Comparison of ENCODE assay signal across 8 cellular contexts in genomic region chrX:120244395-120244734, GRCh38. TPM values are rescaled to one million over a fixed set of nuclear protein-coding genes. Genes with fewer than 3 reads are reported as not detected.
A peak's percentile ranks its signal among the peaks of the same experiment; 100 is the strongest.
DNase-seq lines count a peak whose midpoint lies in the region; ATAC-seq, FAIRE-seq and TF ChIP-seq lines count a peak whose summit lies in the region.

No MANE protein-coding gene starts in this region.

- H3K23ac ChIP-seq in mesenchymal stem cell (ENCODE audit: low read length in 2 of 2), result no peak overlapping the region

- no peak overlapping the region for H2BK15ac ChIP-seq in mesenchymal stem cell (ENCODE audit: low read depth, poor library complexity, severe bottlenecking)

- no peak overlapping the region for H3K4ac ChIP-seq in mesenchymal stem cell (ENCODE audit: low read depth in 1 of 2, low read length in 2 of 2)

- H3K4me3 ChIP-seq in GM06990 (replicated peaks; ENCODE audit: low read depth, low read length) (peak overlapping the region; percentile 74), K562 (peak overlapping the region; percentile 74), mesenchymal stem cell (ENCODE audit: insufficient read depth in 1 of 2, low read depth in 1 of 2, low read length in 2 of 2) (peak overlapping the region; percentile 81 to 93)

- peak overlapping the region in 1 of 2 experiments; percentile 39 for H2BK12ac ChIP-seq in mesenchymal stem cell (ENCODE audit: low read length in 2 of 2)

- no peaks in the 10 kb centered on the region for H3K36me3 ChIP-seq in GM06990 (ENCODE audit: control insufficient read depth, insufficient read depth, low read length)
- 0 out of 3 replicates have a peak, but pooled peaks cover 6% of the 10 kb centered on the region for H3K36me3 ChIP-seq in K562 (ENCODE audit: control insufficient read depth, insufficient read depth, low read length)
- no peaks in the 10 kb centered on the region for H3K36me3 ChIP-seq in mesenchymal stem cell (ENCODE audit: control insufficient read depth in 1 of 2, insufficient read depth in 2 of 2, low read depth in 1 of 2, low read length in 2 of 2)

- in situ Hi-C loops in K562 (cut with MboI), result no loop called here

- no peak overlapping the region for H3K14ac ChIP-seq in mesenchymal stem cell (ENCODE audit: low read length in 2 of 2)

- TF ChIP-seq POLR2A in K562 (conservative IDR thresholded peaks at IDR 0.05), result no peak

- H2AK5ac ChIP-seq in mesenchymal stem cell (ENCODE audit: low read length, severe bottlenecking), result no peak overlapping the region

- H3K9me1 ChIP-seq in K562 (ENCODE audit: control insufficient read depth, insufficient read depth, low read length), result no peaks in the 10 kb centered on the region

- no peak overlapping the region for H2BK120ac ChIP-seq in mesenchymal stem cell (ENCODE audit: low read depth, low read length)

- no peaks in the 10 kb centered on the region for H4K20me1 ChIP-seq in K562 (replicated peaks; ENCODE audit: control insufficient read depth, insufficient read depth, low read length)

- no peak overlapping the region for H2BK5ac ChIP-seq in mesenchymal stem cell (ENCODE audit: low read depth, low read length, poor library complexity, severe bottlenecking)

- WGBS in K562 (ENCODE audit: insufficient coverage, low coverage, missing lambda C conversion rate), result under 1% methylated on average over 16 of the region's 16 CpGs
- 0% methylated on average over 6 of the region's 16 CpGs for WGBS in mesenchymal stem cell

- H3K4me2 ChIP-seq in K562 (ENCODE audit: insufficient read depth, low read length), result peak overlapping the region; percentile 86
- H3K4me2 ChIP-seq in mesenchymal stem cell (ENCODE audit: low read length, poor library complexity, severe bottlenecking), result peak overlapping the region; percentile 77

- H3K79me1 ChIP-seq in mesenchymal stem cell (replicated peaks; ENCODE audit: low read length, poor library complexity, severe bottlenecking), result peaks cover 3% of the 10 kb centered on the region

- peak overlapping the region; percentile 14 to 57 for H3K18ac ChIP-seq in mesenchymal stem cell (ENCODE audit: low read depth in 1 of 2, low read length in 2 of 2)

- H3K4me1 ChIP-seq in K562 (replicated peaks in 1 of 2; ENCODE audit: control insufficient read depth in 2 of 2, insufficient read depth in 2 of 2, low read length in 2 of 2), result peaks cover 0 to 13% of the 10 kb centered on the region in 2 experiments; a peak in 2 of 5 replicates
- no peaks in the 10 kb centered on the region for H3K4me1 ChIP-seq in mesenchymal stem cell (ENCODE audit: control insufficient read depth, insufficient read depth, low read depth, low read length)

- TF ChIP-seq EP300 in K562 (IDR thresholded peaks at IDR 0.05; ENCODE audit: low read length), result no peak

- no peaks in the 10 kb centered on the region for H3K27me3 ChIP-seq in GM06990 (replicated peaks; ENCODE audit: control insufficient read depth, insufficient read depth, low read length)
- H3K27me3 ChIP-seq in K562 (ENCODE audit: control insufficient read depth in 2 of 2, insufficient read depth in 2 of 2, low read length in 2 of 2), result no peaks in the 10 kb centered on the region
- H3K27me3 ChIP-seq in mesenchymal stem cell (ENCODE audit: control insufficient read depth in 1 of 2, insufficient read depth in 1 of 2, low read length in 2 of 2), result no peaks in the 10 kb centered on the region

- no peak for TF ChIP-seq CTCF in GM06990 (IDR thresholded peaks at IDR 0.05; ENCODE audit: insufficient read depth, low read length, poor library complexity, severe bottlenecking)
- no peak for TF ChIP-seq CTCF in K562 (IDR thresholded peaks at IDR 0.05 in 2 of 3, conservative IDR thresholded peaks at IDR 0.05 in 1 of 3; ENCODE audit: insufficient read depth in 2 of 3, low read depth in 1 of 3, low read length in 3 of 3)

- no peak overlapping the region for H4K91ac ChIP-seq in mesenchymal stem cell (ENCODE audit: low read length)

- DNase-seq in GM06990 (ENCODE audit: extremely low read depth, insufficient read length), result no peak
- DNase-seq in K562 (ENCODE audit: extremely low read depth in 1 of 4, low spot score in 3 of 4), result peak in 2 of 4 experiments; percentile 10 to 13
- DNase-seq in mesenchymal stem cell, result no peak
- DNase-seq in AG08396 (ENCODE audit: low spot score), result no peak
- no peak for DNase-seq in effector CD8-positive, alpha-beta T cell (lab: John Stamatoyannopoulos, UW)
- DNase-seq in activated effector memory CD4-positive, alpha-beta T cell treated with Interleukin-2 at 50 U/mL for 16 hours, result no peak
- no peak for DNase-seq in activated gamma-delta T cell treated with Interleukin-2 at 50 U/mL for 16 hours

- FAIRE-seq in K562 (lab: Jason Lieb, UNC), result no peak

- no peak overlapping the region for H4K8ac ChIP-seq in mesenchymal stem cell (ENCODE audit: low read length)

- TF ChIP-seq RAD21 in K562 (CRISPR knock-in tag; conservative IDR thresholded peaks at IDR 0.05 in 1 of 2, IDR thresholded peaks at IDR 0.05 in 1 of 2), result no peak

- peak overlapping the region; percentile 80 for H2AFZ ChIP-seq in K562 (ENCODE audit: low read depth, low read length)
- H2AFZ ChIP-seq in mesenchymal stem cell (ENCODE audit: low read depth, low read length), result peak overlapping the region; percentile 36

- no peaks in the 10 kb centered on the region for H3K9me3 ChIP-seq in K562 (replicated peaks; ENCODE audit: control insufficient read depth, insufficient read depth, low read depth, low read length)
- H3K9me3 ChIP-seq in mesenchymal stem cell (ENCODE audit: control insufficient read depth, low read length), result no peaks in the 10 kb centered on the region

- BruUV-seq in K562 (replicated peaks; lab: Mats Ljungman, UMichigan), result no TSS peak

- H3K9ac ChIP-seq in K562 (ENCODE audit: insufficient read depth in 1 of 2, low read depth in 2 of 2, low read length in 2 of 2) (peak overlapping the region; percentile 72 to 96), mesenchymal stem cell (ENCODE audit: low read length) (peak overlapping the region; percentile 92)

- H3K27ac ChIP-seq in K562 (ENCODE audit: extremely low read depth, low read depth, low read length) (peak overlapping the region; percentile 79), mesenchymal stem cell (ENCODE audit: low read length, poor library complexity, severe bottlenecking) (peak overlapping the region; percentile 67)

- POLR2A ChIA-PET in K562 (lab: Yijun Ruan, JAX), result interaction anchor here (0.6 to 1.7 kb wide), 3 partner anchors 16 to 247 kb away, joined by 3 to 7 read pairs (median 6); no protein-coding TSS in a partner anchor

- intact Hi-C loops in K562 (cut with micrococcal nuclease), result no loop called here

- peaks cover 28% of the 10 kb centered on the region for H3K79me2 ChIP-seq in K562 (ENCODE audit: control insufficient read depth, insufficient read depth, low read length)

- peak; percentile 17 for ATAC-seq in HG03103 (IDR thresholded peaks at IDR 0.05; ENCODE audit: low read depth, unreplicated experiment)
- ATAC-seq in K562, result peak; percentile 55

- CTCF ChIA-PET in K562 (lab: Yijun Ruan, JAX; ENCODE audit: low intra/inter-chr PET ratio), result no interaction called here

TF ChIP-seq in K562, 482 proteins besides CTCF, POLR2A, EP300 and RAD21 (continues in another document):
- TF ChIP-seq BDP1 (IDR thresholded peaks at IDR 0.05; ENCODE audit: insufficient read depth, insufficient read length) (no peak), CC2D1A (IDR thresholded peaks at IDR 0.05) (no peak)

RNA-seq across cellular contexts. Expression of gene ZBTB33, which starts 6.2 kb away (rescaled TPM):
- total RNA-seq in K562 (2011; cell fraction: chromatin; rRNA removed; ENCODE audit: low replicate concordance), result 4.6 and 16.4 TPM in 2 replicates
- total RNA-seq in K562 (2011; cell fraction: nucleolus; rRNA removed), result 2.8 and 3.8 TPM in 2 replicates
- total RNA-seq in K562 (2011; cell fraction: nucleoplasm; rRNA removed), result 7.6 and 12.0 TPM in 2 replicates
- total RNA-seq in K562 (2014; rRNA removed) (12.4 and 13.0 TPM in 2 replicates), K562 (2014; rRNA removed; fragmentation: Illumina TruSeq; extraction: Trizol) (29.8 and 30.4 TPM in 2 replicates), K562 (2015; rRNA removed; fragmentation: Illumina TruSeq; extraction: Trizol) (25.3 and 28.2 TPM in 2 replicates), K562 (2021) (20.7 and 21.3 TPM in 2 replicates)
- polyA plus RNA-seq in K562 (2011; rRNA removed) (13.8 and 15.6 TPM in 2 replicates), K562 (2014; fragmentation: Illumina TruSeq; extraction: Trizol) (19.2 and 22.9 TPM in 2 replicates), K562 (2014; fragmentation: Nextera tagmentation; extraction: Ambion mirVana) (1 to 10 TPM; 5.6 to 9.1 TPM), K562 (2014; rRNA removed) (11.3 and 12.6 TPM in 2 replicates)
- 3.7 and 7.6 TPM in 2 replicates for polyA plus RNA-seq in K562 (2011; cell fraction: cytosol; rRNA removed)
- 5.8 and 9.1 TPM in 2 replicates for polyA plus RNA-seq in K562 (2011; cell fraction: nucleus; rRNA removed)
- polyA plus RNA-seq in K562 (2012), result 13.2 and 13.5 TPM in 2 replicates
- polyA minus RNA-seq in K562 (2011; rRNA and poly(A)+ RNA removed), result 39.1 and 47.0 TPM in 2 replicates
- 15.0 and 15.6 TPM in 2 replicates for polyA minus RNA-seq in K562 (2011; cell fraction: cytosol; rRNA and poly(A)+ RNA removed)
- 6.7 and 14.8 TPM in 2 replicates for polyA minus RNA-seq in K562 (2011; cell fraction: nucleus; rRNA and poly(A)+ RNA removed)
- 8.4 TPM for polyA plus RNA-seq in mesenchymal stem cell (2013, experiment 1 of 2)
- 8.7 TPM for polyA plus RNA-seq in mesenchymal stem cell (2013, experiment 2 of 2)
